40 cellular contexts compared by ENCODE assay signal in the genomic region with DNA sequence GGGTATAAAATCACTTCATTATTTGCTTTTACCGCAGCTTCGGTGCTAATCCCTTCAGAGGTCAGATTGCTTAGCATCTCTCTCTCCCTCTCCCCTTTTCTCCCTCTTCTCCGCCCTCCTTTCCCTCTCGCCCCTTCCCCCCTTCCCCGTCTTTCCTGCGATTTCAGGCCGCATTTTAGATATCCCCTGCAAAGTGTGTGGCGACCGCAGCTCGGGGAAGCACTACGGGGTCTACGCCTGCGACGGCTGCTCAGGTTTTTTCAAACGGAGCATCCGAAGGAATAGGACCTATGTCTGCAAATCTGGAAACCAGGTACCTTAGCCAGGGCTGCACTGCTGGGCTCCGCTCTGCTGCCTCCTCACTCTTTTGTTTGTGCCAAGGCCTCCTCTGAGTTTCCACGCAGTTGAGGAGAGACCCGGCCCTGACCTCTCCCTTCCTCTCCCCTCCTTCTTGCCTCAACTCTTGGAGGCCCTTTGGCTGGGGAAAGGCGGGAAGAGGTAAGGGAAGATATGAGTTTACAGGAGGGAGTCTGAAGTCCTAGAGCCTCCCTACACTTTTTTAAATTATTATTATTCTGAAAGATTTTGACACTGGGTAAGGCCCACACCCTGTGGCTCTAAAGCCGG. TPM values are rescaled to one million over a fixed set of nuclear protein-coding genes. Genes with fewer than 3 reads are reported as not detected.
A peak's percentile ranks its signal among the peaks of the same experiment; 100 is the strongest.
DNase-seq lines count a peak whose midpoint lies in the region; ATAC-seq and TF ChIP-seq lines count a peak whose summit lies in the region.
"Had no signal": no experiment of that assay in that cellular context is flagged by ENCODE, and none has a peak within 500 bp of the region (broad histone marks: within the 10 kb centered on the region; RNA-seq: fewer than 3 reads in every experiment).

No MANE protein-coding gene starts in this region.

- H3K4me1 Mint-ChIP-seq in activated T-cell treated with anti-CD3 and anti-CD28 coated beads, Interleukin-2, amount 50 U/mL, for 72 hours (ENCODE audit: low read depth): peaks cover 60% of the 10 kb centered on the region
- H3K4me1 Mint-ChIP-seq in activated B cell treated with CpG ODN at 0.5 μM for 24 hours: peaks cover 46% of the 10 kb centered on the region
- peaks cover 38 to 72% of the 10 kb centered on the region in 2 donors for H3K4me1 Mint-ChIP-seq in stimulated activated naive B cell treated with anti-CD40 and anti-IgM and Interleukin-4, amounts not matched to agents 10 μg/mL and 1 μg/mL and 100 μg/mL, for 72 hours
- peaks cover 52% of the 10 kb centered on the region for H3K4me1 Mint-ChIP-seq in CD14-positive monocyte

- no peaks in the 10 kb centered on the region for H3K36me3 Mint-ChIP-seq in activated T-cell treated with anti-CD3 and anti-CD28 coated beads, Interleukin-2, amount 50 U/mL, for 72 hours (ENCODE audit: insufficient read depth in 2 of 2)
- H3K36me3 Mint-ChIP-seq in activated B cell treated with CpG ODN at 0.5 μM for 24 hours (ENCODE audit: low read depth): no peaks in the 10 kb centered on the region
- H3K36me3 Mint-ChIP-seq in stimulated activated naive B cell treated with anti-CD40 and anti-IgM and Interleukin-4, amounts not matched to agents 10 μg/mL and 1 μg/mL and 100 μg/mL, for 72 hours: peaks cover under 1 to 2% of the 10 kb centered on the region in 2 donors
- peaks cover 2 to 17% of the 10 kb centered on the region in 2 donors for H3K36me3 Mint-ChIP-seq in CD14-positive monocyte
- H3K36me3 Mint-ChIP-seq: CD8-positive, alpha-beta memory T cell had no signal

- CTCF ChIA-PET in activated B cell treated with CpG ODN at 0.5 μM for 24 hours (lab: Charles Lee): interaction anchor here (1.4 kb wide), 1 partner anchor 321 kb away, joined by 3 read pairs; no protein-coding TSS in a partner anchor

- no peaks in the 10 kb centered on the region for H3K36me3 ChIP-seq in iPS-20b (ENCODE audit: insufficient read depth, low read depth, low read length)
- H3K36me3 ChIP-seq: brain microvascular endothelial cell, esophagus muscularis mucosa, right atrium auricular region, stomach, vagina had no signal

- peaks cover 89% of the 10 kb centered on the region for H3K27me3 Mint-ChIP-seq in activated T-cell treated with anti-CD3 and anti-CD28 coated beads, Interleukin-2, amount 50 U/mL, for 72 hours (ENCODE audit: low read depth)
- H3K27me3 Mint-ChIP-seq in activated B cell treated with CpG ODN at 0.5 μM for 24 hours: peaks cover 71% of the 10 kb centered on the region
- H3K27me3 Mint-ChIP-seq in stimulated activated naive B cell treated with anti-CD40 and anti-IgM and Interleukin-4, amounts not matched to agents 10 μg/mL and 1 μg/mL and 100 μg/mL, for 72 hours: peaks cover 79 to 95% of the 10 kb centered on the region in 2 donors
- H3K27me3 Mint-ChIP-seq in CD14-positive monocyte (ENCODE audit: low read depth in 3 of 3): peaks cover 93 to 97% (median 95%) of the 10 kb centered on the region in 3 donors

- ATAC-seq in activated T-cell treated with anti-CD3 and anti-CD28 coated beads, Interleukin-2, amount 50 U/mL, for 72 hours (replicated peaks in 1 of 2): no peak
- ATAC-seq in activated B cell treated with CpG ODN at 0.5 μM for 24 hours (ENCODE audit: low read depth): no peak
- ATAC-seq in stimulated activated naive B cell treated with anti-CD40 and anti-IgM and Interleukin-4, amounts not matched to agents 10 μg/mL and 1 μg/mL and 100 μg/mL, for 72 hours (replicated peaks): no peak
- ATAC-seq in Right ventricle myocardium inferior: no peak
- ATAC-seq: A549; GM12878; HCT116; naive thymus-derived CD8-positive, alpha-beta T cell; PC-3 had no signal

- H3K9me3 ChIP-seq in iPS-20b (ENCODE audit: insufficient read depth, low read depth, low read length): no peaks in the 10 kb centered on the region; the same call in 1 of the 2 replicates
- H3K9me3 ChIP-seq: A549, esophagus muscularis mucosa, right atrium auricular region, SK-N-SH, vagina had no signal

- peaks cover 100% of the 10 kb centered on the region for H3K27me3 ChIP-seq in iPS-20b (ENCODE audit: insufficient read depth, low read length)

- H3K4me3 ChIP-seq in iPS-20b (ENCODE audit: low read length): 0 out of 2 replicates have a peak overlapping the region, but pooled peaks have one; percentile 12
- H3K4me3 ChIP-seq: A549, esophagus muscularis mucosa, GM12878, right atrium auricular region, smooth muscle cell, stomach, vagina had no signal

- peak overlapping the region; percentile 51 to 65 for H3K4me3 Mint-ChIP-seq in activated T-cell treated with anti-CD3 and anti-CD28 coated beads, Interleukin-2, amount 50 U/mL, for 72 hours
- no peak overlapping the region for H3K4me3 Mint-ChIP-seq in activated B cell treated with CpG ODN at 0.5 μM for 24 hours
- peak overlapping the region; percentile 30 to 60 for H3K4me3 Mint-ChIP-seq in stimulated activated naive B cell treated with anti-CD40 and anti-IgM and Interleukin-4, amounts not matched to agents 10 μg/mL and 1 μg/mL and 100 μg/mL, for 72 hours
- H3K4me3 Mint-ChIP-seq in CD14-positive monocyte: peak overlapping the region in 1 of 2 donors; percentile 83

- no peak overlapping the region for H3K27ac ChIP-seq in iPS-20b (ENCODE audit: low read length)
- H3K27ac ChIP-seq: A549, brain microvascular endothelial cell, esophagus muscularis mucosa, KMS-11, parathyroid adenoma, right atrium auricular region, stomach, vagina had no signal

- no peak overlapping the region for H3K27ac Mint-ChIP-seq in activated T-cell treated with anti-CD3 and anti-CD28 coated beads, Interleukin-2, amount 50 U/mL, for 72 hours
- H3K27ac Mint-ChIP-seq in activated B cell treated with CpG ODN at 0.5 μM for 24 hours (peak overlapping the region; percentile 50), CD14-positive monocyte (no peak overlapping the region)
- peak overlapping the region; percentile 91 for H3K27ac Mint-ChIP-seq in stimulated activated naive B cell treated with anti-CD40 and anti-IgM and Interleukin-4, amounts not matched to agents 10 μg/mL and 1 μg/mL and 100 μg/mL, for 72 hours
- H3K27ac Mint-ChIP-seq: CD8-positive, alpha-beta memory T cell had no signal

- no peaks in the 10 kb centered on the region for H3K9me3 Mint-ChIP-seq in activated T-cell treated with anti-CD3 and anti-CD28 coated beads, Interleukin-2, amount 50 U/mL, for 72 hours
- H3K9me3 Mint-ChIP-seq in activated B cell treated with CpG ODN at 0.5 μM for 24 hours: peaks cover 4% of the 10 kb centered on the region
- H3K9me3 Mint-ChIP-seq in stimulated activated naive B cell treated with anti-CD40 and anti-IgM and Interleukin-4, amounts not matched to agents 10 μg/mL and 1 μg/mL and 100 μg/mL, for 72 hours: peaks cover 0 to 1% of the 10 kb centered on the region in 2 donors
- H3K9me3 Mint-ChIP-seq in CD14-positive monocyte: peaks cover 0 to 42% (median 16%) of the 10 kb centered on the region in 7 donors
- H3K9me3 Mint-ChIP-seq: CD8-positive, alpha-beta memory T cell had no signal

- no peak overlapping the region for H3K9ac ChIP-seq in iPS-20b (ENCODE audit: low read depth, low read length)
- H3K9ac ChIP-seq: KMS-11, parathyroid adenoma, SK-N-SH had no signal

- POLR2A ChIA-PET in activated B cell treated with CpG ODN at 0.5 μM for 24 hours (lab: Charles Lee): interaction anchor here (1.5 kb wide), 1 partner anchor 90 kb away, joined by 3 read pairs; the partner anchor contains the start of gene SNX3

- peaks cover 14% of the 10 kb centered on the region; the same call in 1 of the 2 replicates for H3K4me1 ChIP-seq in iPS-20b (ENCODE audit: insufficient read depth, low read length)
- H3K4me1 ChIP-seq: A549, parathyroid adenoma had no signal

- intact Hi-C loops in activated B cell treated with CpG ODN at 0.5 μM for 24 hours (cut with micrococcal nuclease): loop anchor here (1.0 to 5.0 kb wide), 3 partner anchors 8 to 356 kb away; no protein-coding TSS in a partner anchor
- intact Hi-C loops in Right ventricle myocardium inferior (cut with DNase I): loop anchor here (5.0 kb wide), 1 partner anchor 54 kb away; no protein-coding TSS in a partner anchor
- intact Hi-C loops in CD14-positive monocyte (cut with micrococcal nuclease): no loop called here

- no peak for TF ChIP-seq CTCF in activated B cell treated with CpG ODN at 0.5 μM for 24 hours (IDR thresholded peaks at IDR 0.05)
- no peak for TF ChIP-seq CTCF in CD14-positive monocyte (IDR thresholded peaks at IDR 0.05)

- DNase-seq in activated T-cell treated with anti-CD3 and anti-CD28 coated beads, Interleukin-2, amount 50 U/mL, for 72 hours: no peak
- DNase-seq in activated T-cell treated with anti-CD3 and anti-CD28 coated beads for 4 hours (no peak), activated B cell treated with CpG ODN at 0.5 μM for 24 hours (no peak), Right ventricle myocardium inferior (ENCODE audit: missing footprints) (no peak), CD14-positive monocyte (ENCODE audit: low spot score) (no peak)
- no peak for DNase-seq in stimulated activated naive B cell treated with anti-CD40 and anti-IgM and Interleukin-4, amounts not matched to agents 10 μg/mL and 1 μg/mL and 100 μg/mL, for 72 hours
- no peak for DNase-seq in stimulated activated CD8-positive, alpha-beta memory T cell treated with anti-CD3 and anti-CD28 coated beads, Interleukin-4, amount 100 ng/mL, for 48 hours
- DNase-seq: activated CD8-positive, alpha-beta memory T cell treated with anti-CD3 and anti-CD28 coated beads for 24 hours; activated gamma-delta T cell treated with Interleukin-2 at 50 U/mL for 16 hours; activated T-cell treated with anti-CD3 and anti-CD28 coated beads, Interleukin-2, amount 50 U/mL, for 1 hour; brain microvascular endothelial cell; CD8-positive, alpha-beta memory T cell; cerebellar nuclear complex; dermis blood vessel endothelial cell; foreskin fibroblast; midbrain; MM.1S; naive thymus-derived CD8-positive, alpha-beta T cell; NCI-H1417; NCI-H2081; NCI-H2227 treated with DMSO at 0.1 percent for 48 hours; NCI-H526 treated with DMSO at 0.1 percent for 48 hours; NK-92 treated with Interleukin-12 subunit alpha and Interleukin-12 subunit beta, amount 100 ng/mL, for 24 hours; PC-3; SK-N-SH; stimulated activated CD4-positive, alpha-beta T cell treated with anti-CD3 and anti-CD28 coated beads, Interleukin-1b, Interleukin-23, amount 100 ng/mL, for 48 hours; stomach had no signal

RNA-seq across cellular contexts. Expression of gene NR2E1, which starts 5.6 kb away (rescaled TPM):
- not detected for total RNA-seq in activated T-cell treated with anti-CD3 and anti-CD28 coated beads, Interleukin-2, amount 50 U/mL, for 72 hours
- total RNA-seq in activated B cell treated with CpG ODN at 0.5 μM for 24 hours: not detected in 2 replicates
- total RNA-seq in Right ventricle myocardium inferior: not detected
- not detected for polyA plus RNA-seq in CD14-positive monocyte
- total RNA-seq: CD8-positive, alpha-beta memory T cell; dermis blood vessel endothelial cell; esophagus muscularis mucosa; GM12878; kidney epithelial cell; liver; naive thymus-derived CD8-positive, alpha-beta T cell; right atrium auricular region; smooth muscle cell; stomach; T-helper 2 cell treated with Interferon-gamma antibody and Interleukin-4, amounts not matched to agents 100 ng/mL and 5 ng/mL, for 36 hours; vagina had no signal
- polyA plus RNA-seq: CD8-positive, alpha-beta memory T cell; GM12878; liver; naive thymus-derived CD8-positive, alpha-beta T cell; SK-N-SH; smooth muscle cell; stomach had no signal

Comparison
In these comparisons a context has a peak if more than half of its experiments do, and no peak if none do; other contexts are left out.
1. H3K27ac Mint-ChIP-seq: peak in activated B cell treated with CpG ODN at 0.5 μM for 24 hours (single experiment) and stimulated activated naive B cell treated with anti-CD40 and anti-IgM and Interleukin-4, amounts not matched to agents 10 μg/mL and 1 μg/mL and 100 μg/mL, for 72 hours (single experiment); none in activated T-cell treated with anti-CD3 and anti-CD28 coated beads, Interleukin-2, amount 50 U/mL, for 72 hours (single experiment) and CD14-positive monocyte (0 of 7).
2. intact Hi-C loops: an anchor here in activated B cell treated with CpG ODN at 0.5 μM for 24 hours (1.0 to 5.0 kb wide) and Right ventricle myocardium inferior (5.0 kb wide); none called in CD14-positive monocyte.